ENCODE assay signal across 13 cellular contexts in genomic region chr1:230145505-230145899, GRCh38.
DNase-seq lines count a peak whose midpoint lies in the region; ATAC-seq and TF ChIP-seq lines count a peak whose summit lies in the region.
"Had no signal": no experiment of that assay in that cellular context is flagged by ENCODE, and none has a peak within 500 bp of the region (broad histone marks: within the 10 kb centered on the region; RNA-seq: fewer than 3 reads in every experiment).

No MANE protein-coding gene starts in this region.

- no peaks in the 10 kb centered on the region for H3K9me3 Mint-ChIP-seq in activated B cell treated with CpG ODN at 0.5 μM for 24 hours
- no peaks in the 10 kb centered on the region for H3K9me3 Mint-ChIP-seq in osteocyte (ENCODE audit: unreplicated experiment)
- H3K9me3 Mint-ChIP-seq in CD4-positive, alpha-beta T cell = no peaks in the 10 kb centered on the region

- H3K4me3 Mint-ChIP-seq in activated B cell treated with CpG ODN at 0.5 μM for 24 hours (peak overlapping the region; percentile 80), osteocyte (ENCODE audit: unreplicated experiment) (no peak overlapping the region)
- H3K4me3 Mint-ChIP-seq in CD4-positive, alpha-beta T cell = no peak overlapping the region
- H3K4me3 Mint-ChIP-seq: activated CD8-positive, alpha-beta memory T cell treated with anti-CD3 and anti-CD28 coated beads, Interleukin-2, amount 10 ng/mL, durations not matched to agents 7 days and 5 days had no signal

- no peak for ATAC-seq in activated B cell treated with CpG ODN at 0.5 μM for 24 hours (ENCODE audit: low read depth)
- ATAC-seq in GM18873 (IDR thresholded peaks at IDR 0.05; ENCODE audit: low FRiP score, unreplicated experiment) = no peak
- no peak for ATAC-seq in GM19397 (IDR thresholded peaks at IDR 0.05; ENCODE audit: unreplicated experiment)
- ATAC-seq in CD4-positive, alpha-beta T cell (ENCODE audit: poor library complexity) = no peak
- ATAC-seq: activated CD8-positive, alpha-beta memory T cell treated with anti-CD3 and anti-CD28 coated beads, Interleukin-2, amount 10 ng/mL, durations not matched to agents 7 days and 5 days had no signal

- peak overlapping the region; percentile 94 for H3K27ac Mint-ChIP-seq in activated B cell treated with CpG ODN at 0.5 μM for 24 hours
- peak overlapping the region; percentile 74 for H3K27ac Mint-ChIP-seq in osteocyte (ENCODE audit: unreplicated experiment)
- no peak overlapping the region for H3K27ac Mint-ChIP-seq in CD4-positive, alpha-beta T cell
- H3K27ac Mint-ChIP-seq: activated CD8-positive, alpha-beta memory T cell treated with anti-CD3 and anti-CD28 coated beads, Interleukin-2, amount 10 ng/mL, durations not matched to agents 7 days and 5 days had no signal

- CTCF ChIA-PET in activated B cell treated with CpG ODN at 0.5 μM for 24 hours (lab: Charles Lee) = interaction anchor here (0.8 to 1.9 kb wide), 4 partner anchors 21 to 35 kb away, joined by 3 to 9 read pairs (median 4); no protein-coding TSS in a partner anchor
- CTCF ChIA-PET in CD4-positive, alpha-beta T cell (lab: Charles Lee) = no interaction called here

- H3K36me3 Mint-ChIP-seq in activated B cell treated with CpG ODN at 0.5 μM for 24 hours (ENCODE audit: low read depth) = peaks cover 25% of the 10 kb centered on the region
- peaks cover 1% of the 10 kb centered on the region for H3K36me3 Mint-ChIP-seq in osteocyte (ENCODE audit: unreplicated experiment)
- H3K36me3 Mint-ChIP-seq in CD4-positive, alpha-beta T cell (ENCODE audit: low read depth) = no peaks in the 10 kb centered on the region
- H3K36me3 Mint-ChIP-seq: activated CD8-positive, alpha-beta memory T cell treated with anti-CD3 and anti-CD28 coated beads, Interleukin-2, amount 10 ng/mL, durations not matched to agents 7 days and 5 days had no signal

- POLR2A ChIA-PET in activated B cell treated with CpG ODN at 0.5 μM for 24 hours (lab: Charles Lee) = interaction anchor here (0.6 to 7.0 kb wide), 13 partner anchors 11 to 587 kb away, joined by 3 to 132 read pairs (median 6); partner anchors contain the start of genes ABCB10 and GALNT2
- POLR2A ChIA-PET in CD4-positive, alpha-beta T cell (lab: Charles Lee) = no interaction called here

- TF ChIP-seq CTCF in activated B cell treated with CpG ODN at 0.5 μM for 24 hours (IDR thresholded peaks at IDR 0.05) (no peak), osteocyte (IDR thresholded peaks at IDR 0.05) (no peak)
- no peak for TF ChIP-seq CTCF in CD4-positive, alpha-beta T cell (IDR thresholded peaks at IDR 0.05)

- peaks cover 10% of the 10 kb centered on the region for H3K36me3 ChIP-seq in KOPT-K1 (ENCODE audit: insufficient read depth, low read length)

- intact Hi-C loops in activated B cell treated with CpG ODN at 0.5 μM for 24 hours (cut with micrococcal nuclease) = no loop called here
- intact Hi-C loops in CD4-positive, alpha-beta T cell (cut with DNase I, micrococcal nuclease) = no loop called here

- H3K4me1 Mint-ChIP-seq in activated B cell treated with CpG ODN at 0.5 μM for 24 hours = peaks cover 87% of the 10 kb centered on the region
- H3K4me1 Mint-ChIP-seq in osteocyte (ENCODE audit: unreplicated experiment) = peaks cover 75% of the 10 kb centered on the region
- peaks cover 73% of the 10 kb centered on the region for H3K4me1 Mint-ChIP-seq in CD4-positive, alpha-beta T cell (ENCODE audit: low read depth)

- no peaks in the 10 kb centered on the region for H3K27me3 Mint-ChIP-seq in activated B cell treated with CpG ODN at 0.5 μM for 24 hours
- no peaks in the 10 kb centered on the region for H3K27me3 Mint-ChIP-seq in osteocyte (ENCODE audit: unreplicated experiment)
- no peaks in the 10 kb centered on the region for H3K27me3 Mint-ChIP-seq in CD4-positive, alpha-beta T cell
- H3K27me3 Mint-ChIP-seq: activated CD8-positive, alpha-beta memory T cell treated with anti-CD3 and anti-CD28 coated beads, Interleukin-2, amount 10 ng/mL, durations not matched to agents 7 days and 5 days had no signal

- H3K27ac ChIP-seq in KOPT-K1 (ENCODE audit: low read depth, low read length, poor library complexity, severe bottlenecking) = peak overlapping the region; percentile 78
- H3K27ac ChIP-seq in CD4-positive, alpha-beta T cell (ENCODE audit: low read depth, low read length) = no peak overlapping the region

- DNase-seq in DMS 273 treated with DMSO at 0.1 percent for 48 hours (lab: John Stamatoyannopoulos, UW) = peak; percentile 54
- no peak for DNase-seq in activated B cell treated with CpG ODN at 0.5 μM for 24 hours
- no peak for DNase-seq in osteocyte (ENCODE audit: extremely low spot score, unreplicated experiment)
- no peak for DNase-seq in NCI-H774 (lab: John Stamatoyannopoulos, UW)
- DNase-seq in CD4-positive, alpha-beta T cell = no peak
- DNase-seq: activated CD8-positive, alpha-beta memory T cell treated with anti-CD3 and anti-CD28 coated beads, Interleukin-2, amount 10 ng/mL, durations not matched to agents 7 days and 5 days; DMS79 treated with DMSO at 0.1 percent for 48 hours; MG63; stimulated activated CD4-positive, alpha-beta T cell treated with anti-CD3 and anti-CD28 coated beads, Interleukin-4, amount 100 ng/mL, for 1 hour; T1000 had no signal

- H3K9me3 ChIP-seq in KOPT-K1 (ENCODE audit: insufficient read depth, low read length, poor library complexity, severe bottlenecking) = no peaks in the 10 kb centered on the region
- no peaks in the 10 kb centered on the region for H3K9me3 ChIP-seq in CD4-positive, alpha-beta T cell (ENCODE audit: control insufficient read depth, low read length)
- H3K9me3 ChIP-seq: MG63 had no signal

- no peaks in the 10 kb centered on the region for H3K27me3 ChIP-seq in CD4-positive, alpha-beta T cell (ENCODE audit: control insufficient read depth, insufficient read depth, low read length)
- H3K27me3 ChIP-seq: MG63 had no signal
